Comparison of ENCODE assay signal across 15 cellular contexts in genomic region chr3:19547665-19548464, GRCh38.
DNase-seq lines count a peak whose midpoint lies in the region; ATAC-seq and TF ChIP-seq lines count a peak whose summit lies in the region.
"Had no signal": no experiment of that assay in that cellular context is flagged by ENCODE, and none has a peak within 500 bp of the region (broad histone marks: within the 10 kb centered on the region; RNA-seq: fewer than 3 reads in every experiment).

No MANE protein-coding gene starts in this region.

- no peaks in the 10 kb centered on the region for H3K9me2 ChIP-seq in SU-DHL-6 (replicated peaks; ENCODE audit: insufficient read depth, low read length)

- H3K9me3 ChIP-seq in SU-DHL-6 (ENCODE audit: insufficient read depth, low read length) = no peaks in the 10 kb centered on the region
- H3K9me3 ChIP-seq in mucosa of descending colon = no peaks in the 10 kb centered on the region

- no peaks in the 10 kb centered on the region for H4K20me1 ChIP-seq in SU-DHL-6 (ENCODE audit: low read depth, low read length)

- no peak overlapping the region for H3K9ac ChIP-seq in SU-DHL-6 (ENCODE audit: low read length)

- peak; percentile 11 for DNase-seq in NCI-H2196 (lab: John Stamatoyannopoulos, UW; ENCODE audit: unreplicated experiment)
- DNase-seq in NCI-H2196 treated with DMSO at 0.1 percent for 48 hours (lab: John Stamatoyannopoulos, UW; ENCODE audit: unreplicated experiment) = no peak
- DNase-seq in mucosa of descending colon = peak in 1 of 3 donors; percentile 62
- DNase-seq in superior temporal gyrus (ENCODE audit: extremely low spot score) = no peak
- DNase-seq in A172 (ENCODE audit: low spot score) = no peak
- no peak for DNase-seq in NCI-H774 (lab: John Stamatoyannopoulos, UW)
- DNase-seq: 8988T, C1 segment of cervical spinal cord, DMS153, HFFc6, KBM-7, NCI-H146, NCI-H2107 had no signal

- H3K4me3 ChIP-seq in SU-DHL-6 (ENCODE audit: insufficient read depth, low read length, poor library complexity, severe bottlenecking) (no peak overlapping the region), mucosa of descending colon (no peak overlapping the region), urinary bladder (ENCODE audit: low read depth, low read length) (no peak overlapping the region)

- H3K36me3 ChIP-seq in SU-DHL-6 (ENCODE audit: low read length) (no peaks in the 10 kb centered on the region), mucosa of descending colon (ENCODE audit: low read depth) (no peaks in the 10 kb centered on the region), urinary bladder (ENCODE audit: insufficient read depth) (no peaks in the 10 kb centered on the region)

- WGBS in urinary bladder = 65% methylated on average over 2 of the region's 2 CpGs

- peak overlapping the region; percentile 13 for H2AFZ ChIP-seq in SU-DHL-6 (ENCODE audit: low read depth, low read length, severe bottlenecking)

- ATAC-seq in mucosa of descending colon = peak; percentile 85

- peaks cover 7% of the 10 kb centered on the region for H3K4me1 ChIP-seq in mucosa of descending colon (ENCODE audit: low read depth)
- H3K4me1 ChIP-seq in urinary bladder (ENCODE audit: insufficient read depth) = no peaks in the 10 kb centered on the region

- no peak overlapping the region for H3K27ac ChIP-seq in SU-DHL-6 (ENCODE audit: low read depth, low read length)
- peak overlapping the region; percentile 32 for H3K27ac ChIP-seq in urinary bladder (ENCODE audit: low read depth)

- peaks cover 3% of the 10 kb centered on the region for H3F3A ChIP-seq in SU-DHL-6 (ENCODE audit: insufficient read depth)

- H3K79me2 ChIP-seq in SU-DHL-6 (ENCODE audit: insufficient read depth, low read length) = no peaks in the 10 kb centered on the region

- TF ChIP-seq CTCF in SU-DHL-6 (IDR thresholded peaks at IDR 0.05; ENCODE audit: insufficient read depth, low read length, poor library complexity, severe bottlenecking) (no peak), mucosa of descending colon (IDR thresholded peaks at IDR 0.05) (no peak)

- no peak overlapping the region for H3K4me2 ChIP-seq in SU-DHL-6 (ENCODE audit: low read depth, low read length, poor library complexity, severe bottlenecking)

- intact Hi-C loops in mucosa of descending colon (cut with DNase I, micrococcal nuclease) = no loop called here

- no peaks in the 10 kb centered on the region for H3K27me3 ChIP-seq in SU-DHL-6 (ENCODE audit: low read length)
